ENCODE assay signal across 15 cellular contexts in genomic region chr6:3615391-3616380, GRCh38.
A peak's percentile ranks its signal among the peaks of the same experiment; 100 is the strongest.
DNase-seq lines count a peak whose midpoint lies in the region; ATAC-seq, FAIRE-seq and TF ChIP-seq lines count a peak whose summit lies in the region.
"Had no signal": no experiment of that assay in that cellular context is flagged by ENCODE, and none has a peak within 500 bp of the region (broad histone marks: within the 10 kb centered on the region; RNA-seq: fewer than 3 reads in every experiment).

No MANE protein-coding gene starts in this region.

- H4K91ac ChIP-seq in trophoblast cell (ENCODE audit: low read depth, low read length): peak overlapping the region; percentile 18

- no peak overlapping the region for H3K18ac ChIP-seq in trophoblast cell (ENCODE audit: low read length)

- no peak overlapping the region for H3K23ac ChIP-seq in trophoblast cell (ENCODE audit: low read length)

- no peak overlapping the region for H4K8ac ChIP-seq in trophoblast cell (ENCODE audit: low read depth, low read length)

- no peak for FAIRE-seq in D721Med (lab: Jason Lieb, UNC)

- H3K79me1 ChIP-seq in trophoblast cell (ENCODE audit: low read length): peaks cover 3% of the 10 kb centered on the region

- no peak overlapping the region for H2BK12ac ChIP-seq in trophoblast cell (ENCODE audit: low read length)

- H3K14ac ChIP-seq in trophoblast cell (ENCODE audit: low read length): no peak overlapping the region

- no peak for ATAC-seq in heart left ventricle
- ATAC-seq: GM23338 had no signal

- no peaks in the 10 kb centered on the region for H3K79me2 ChIP-seq in trophoblast cell (ENCODE audit: control insufficient read depth, insufficient read depth, low read length, poor library complexity)

- H3K9me3 ChIP-seq in trophoblast cell (ENCODE audit: insufficient read depth, low read depth, low read length) (no peaks in the 10 kb centered on the region), heart left ventricle (no peaks in the 10 kb centered on the region)

- peak; percentile 4 for TF ChIP-seq CTCF in D721Med (IDR thresholded peaks at IDR 0.05; ENCODE audit: insufficient read depth, missing control alignments)
- TF ChIP-seq CTCF in LNCaP clone FGC (IDR thresholded peaks at IDR 0.05; ENCODE audit: control insufficient read depth, extremely low read depth, insufficient read depth): 0 out of 2 replicates have a peak, but pooled peaks have one; percentile 5
- TF ChIP-seq CTCF in heart left ventricle (IDR thresholded peaks at IDR 0.05): no peak

- WGBS in trophoblast cell (ENCODE audit: extremely low coverage, insufficient coverage, insufficient read length): no CpG with 5 or more reads among the region's 11 CpGs
- 85 to 88% (median 87%) methylated on average over 11 of the region's 11 CpGs for WGBS in heart left ventricle, 4 donors

- H3K27ac ChIP-seq in trophoblast cell (ENCODE audit: low read depth, low read length) (no peak overlapping the region), heart left ventricle (no peak overlapping the region)

- no peak overlapping the region for H2AK5ac ChIP-seq in trophoblast cell (ENCODE audit: low read length)

- H2BK120ac ChIP-seq in trophoblast cell (ENCODE audit: insufficient read depth, low read length, poor library complexity): no peak overlapping the region

- no peaks in the 10 kb centered on the region for H3K27me3 ChIP-seq in trophoblast cell (ENCODE audit: insufficient read depth, low read length)
- H3K27me3 ChIP-seq in heart left ventricle: peaks cover 0 to 3% (median 0%) of the 10 kb centered on the region in 9 donors

- intact Hi-C loops in heart left ventricle (cut with DNase I): no loop called here

- H2AFZ ChIP-seq in trophoblast cell (ENCODE audit: insufficient read depth, low read length, poor library complexity): no peak overlapping the region
- H2AFZ ChIP-seq: GM23338 had no signal

- H2BK5ac ChIP-seq in trophoblast cell (ENCODE audit: low read depth, low read length, poor library complexity): no peak overlapping the region

- no peak for TF ChIP-seq POLR2A in heart left ventricle (IDR thresholded peaks at IDR 0.05)

- peaks cover 10 to 11% of the 10 kb centered on the region in 2 experiments for H3K4me1 ChIP-seq in trophoblast cell (ENCODE audit: control insufficient read depth in 1 of 2, insufficient read depth in 2 of 2, low read length in 2 of 2)
- no peaks in the 10 kb centered on the region for H3K4me1 ChIP-seq in heart left ventricle

- H4K12ac ChIP-seq in trophoblast cell (ENCODE audit: low read depth, low read length): no peak overlapping the region

- H3K4me2 ChIP-seq in trophoblast cell (ENCODE audit: low read length): no peak overlapping the region
- H3K4me2 ChIP-seq: GM23338 had no signal

- DNase-seq in D721Med (ENCODE audit: insufficient read length, low spot score) (no peak), LNCaP clone FGC (ENCODE audit: low read depth) (no peak), cerebellar cortex (ENCODE audit: low spot score) (peak; percentile 3), trophoblast cell (no peak), HuH-7.5 (ENCODE audit: low spot score) (no peak), heart left ventricle (no peak)
- DNase-seq in activated CD4-positive, CD25-positive, alpha-beta regulatory T cell treated with anti-CD3 and anti-CD28 coated beads, Interleukin-2, amount 50 U/mL, for 72 hours: no peak
- DNase-seq: CD4-positive, alpha-beta memory T cell; KBM-7; NCI-H1048; NCI-H146; NCI-H2081 treated with DMSO at 0.1 percent for 48 hours; NCI-H446; NCI-H774 had no signal

- no peak overlapping the region for H3K4ac ChIP-seq in trophoblast cell (ENCODE audit: low read depth, low read length)

- H3K36me3 ChIP-seq in trophoblast cell (ENCODE audit: control insufficient read depth in 1 of 2, insufficient read depth in 2 of 2, low read length in 2 of 2) (no peaks in the 10 kb centered on the region), heart left ventricle (no peaks in the 10 kb centered on the region)

- H3K9ac ChIP-seq in trophoblast cell (ENCODE audit: low read length): no peak overlapping the region

- H3K4me3 ChIP-seq in LNCaP clone FGC (ENCODE audit: low read depth, low read length) (no peak overlapping the region), trophoblast cell (ENCODE audit: low read depth, low read length) (no peak overlapping the region), heart left ventricle (no peak overlapping the region)
- H3K4me3 ChIP-seq: GM23338 had no signal

Comparison
In these comparisons a context has a peak if more than half of its experiments do, and no peak if none do; other contexts are left out.
1. CTCF ChIP-seq: peak in D721Med (single experiment) and LNCaP clone FGC (single experiment); none in heart left ventricle (0 of 12).